In the genomic region with DNA sequence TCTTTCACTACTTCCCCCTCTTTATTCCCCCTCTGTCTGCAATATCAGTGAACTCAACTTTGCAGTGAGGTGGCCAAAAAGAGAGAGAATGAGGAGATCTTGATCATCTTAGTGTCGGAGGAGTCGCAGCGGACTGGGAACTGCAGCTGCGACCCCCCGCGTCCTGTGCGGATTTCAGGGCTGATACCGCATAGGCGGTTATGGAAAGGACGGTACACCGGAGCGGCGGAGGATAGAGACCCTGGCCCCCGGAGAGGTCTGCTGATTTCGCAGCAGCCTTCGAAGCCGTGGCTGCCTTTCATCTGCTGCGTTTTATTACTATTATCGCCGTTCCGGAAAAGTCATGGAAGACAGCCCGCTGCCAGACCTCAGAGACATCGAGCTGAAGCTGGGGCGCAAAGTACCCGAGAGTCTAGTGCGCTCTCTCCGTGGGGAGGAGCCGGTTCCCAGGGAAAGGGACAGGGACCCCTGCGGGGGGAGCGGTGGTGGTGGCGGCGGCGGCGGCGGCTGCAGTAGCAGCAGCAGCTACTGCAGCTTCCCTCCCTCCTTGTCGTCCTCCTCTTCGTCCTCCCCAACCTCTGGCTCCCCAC, we compare ENCODE assay signal across 8 cellular contexts. TPM values are rescaled to one million over a fixed set of nuclear protein-coding genes. Genes with fewer than 3 reads are reported as not detected.
DNase-seq lines count a peak whose midpoint lies in the region; ATAC-seq and TF ChIP-seq lines count a peak whose summit lies in the region.

No MANE protein-coding gene starts in this region.

- peaks cover 15 to 25% (median 22%) of the 10 kb centered on the region in 5 donors for H3K27me3 Mint-ChIP-seq in naive thymus-derived CD8-positive, alpha-beta T cell

- no peak for DNase-seq in GM06990 (ENCODE audit: extremely low read depth, insufficient read length)
- DNase-seq in HT1080 (ENCODE audit: low read depth), result peak; percentile 10
- DNase-seq in astrocyte of the spinal cord (ENCODE audit: low read depth, low spot score), result peak; percentile 20
- peak; percentile 55 for DNase-seq in inferior parietal cortex (ENCODE audit: extremely low spot score)
- DNase-seq in stomach, result no peak
- no peak for DNase-seq in naive thymus-derived CD8-positive, alpha-beta T cell

- H3K4me3 Mint-ChIP-seq in naive thymus-derived CD8-positive, alpha-beta T cell, result peak overlapping the region in 4 of 10 donors; percentile 12 to 57 (median 36)

- H3K4me3 ChIP-seq in GM06990 (replicated peaks; ENCODE audit: low read depth, low read length), result peak overlapping the region; percentile 54
- peak overlapping the region; percentile 85 for H3K4me3 ChIP-seq in astrocyte of the spinal cord (ENCODE audit: low read depth, low read length)
- H3K4me3 ChIP-seq in stomach, result peak overlapping the region; percentile 57 to 81 (median 78)

- peaks cover 0 to 39% (median 13%) of the 10 kb centered on the region in 4 donors for H3K4me1 ChIP-seq in stomach

- POLR2A ChIA-PET in naive thymus-derived CD8-positive, alpha-beta T cell (lab: Charles Lee), result no interaction called here

- peaks cover 0 to 7% (median 0%) of the 10 kb centered on the region in 3 donors for H3K36me3 Mint-ChIP-seq in naive thymus-derived CD8-positive, alpha-beta T cell

- H3K27ac ChIP-seq in stomach, result peak overlapping the region; percentile 87 to 94 (median 89)

- H3K36me3 ChIP-seq in GM06990 (ENCODE audit: control insufficient read depth, insufficient read depth, low read length), result no peaks in the 10 kb centered on the region
- H3K36me3 ChIP-seq in stomach, result no peaks in the 10 kb centered on the region

- H3K9me3 Mint-ChIP-seq in naive thymus-derived CD8-positive, alpha-beta T cell, result peaks cover 0 to 11% (median 3%) of the 10 kb centered on the region in 9 donors

- in situ Hi-C loops in astrocyte of the spinal cord (cut with HindIII; ENCODE audit: low sequenced_read_pairs), result no loop called here

- 1 to 2% (median 1%) methylated on average over 28 to 37 of the region's 37 CpGs for whole genome bisulfite sequencing in stomach, 5 donors

- H3K27me3 ChIP-seq in GM06990 (replicated peaks; ENCODE audit: control insufficient read depth, insufficient read depth, low read length), result no peaks in the 10 kb centered on the region; the same call in 1 of the 2 replicates
- no peaks in the 10 kb centered on the region for H3K27me3 ChIP-seq in stomach

- TF ChIP-seq CTCF in GM06990 (IDR thresholded peaks at IDR 0.05; ENCODE audit: insufficient read depth, low read length, poor library complexity, severe bottlenecking), result no peak
- TF ChIP-seq CTCF in astrocyte of the spinal cord (IDR thresholded peaks at IDR 0.05; ENCODE audit: low read depth, low read length), result no peak
- TF ChIP-seq CTCF in stomach (IDR thresholded peaks at IDR 0.05), result no peak

- no peaks in the 10 kb centered on the region for H3K9me3 ChIP-seq in stomach

- intact Hi-C loops in stomach (cut with DNase I; ENCODE audit: low total_unique reads), result no loop called here

- H3K27ac Mint-ChIP-seq in naive thymus-derived CD8-positive, alpha-beta T cell, result no peak overlapping the region

- no peak for TF ChIP-seq POLR2A in stomach (IDR thresholded peaks at IDR 0.05)

- TF ChIP-seq EP300 in stomach (IDR thresholded peaks at IDR 0.05), result no peak

- peaks cover 0 to 13% (median 12%) of the 10 kb centered on the region in 4 donors for H3K4me1 Mint-ChIP-seq in naive thymus-derived CD8-positive, alpha-beta T cell

- ATAC-seq in HG03039 (IDR thresholded peaks at IDR 0.05; ENCODE audit: unreplicated experiment) (no peak), HG03095 (IDR thresholded peaks at IDR 0.05; ENCODE audit: unreplicated experiment) (no peak)
- ATAC-seq in naive thymus-derived CD8-positive, alpha-beta T cell, result no peak

RNA-seq across cellular contexts. Expression of gene LURAP1L, which starts 0.6 kb away (rescaled TPM):
- 10.0 and 13.5 TPM in 2 replicates for total RNA-seq in HT1080 (2014; rRNA removed; shearing (Covaris generic))
- 19.6 and 21.7 TPM in 2 replicates for polyA plus RNA-seq in HT1080 (2015; cell fraction: cytosol; rRNA removed)
- 15.0 and 20.1 TPM in 2 replicates for polyA plus RNA-seq in HT1080 (2015; cell fraction: nucleus; rRNA removed)
- 10 to 100 TPM; 19.3 to 32.2 (median 28.1) TPM for total RNA-seq in stomach
- 10 to 100 TPM in 2 of 3 donors, 1 to 10 TPM in 1; 6.7 to 11.9 (median 11.8) TPM for polyA plus RNA-seq in stomach
- total RNA-seq in naive thymus-derived CD8-positive, alpha-beta T cell, result not detected
- polyA plus RNA-seq in naive thymus-derived CD8-positive, alpha-beta T cell, result not detected

Comparison
In these comparisons a context has a peak if more than half of its experiments do, and no peak if none do; other contexts are left out.
1. DNase-seq: peak in HT1080 (single experiment), astrocyte of the spinal cord (single experiment) and inferior parietal cortex (single experiment); none in GM06990 (single experiment), stomach (single experiment) and naive thymus-derived CD8-positive, alpha-beta T cell (0 of 10).
2. RNA of gene LURAP1L, which starts 0.6 kb away (total RNA-seq): 19.3 to 32.2 TPM in stomach and 10.0 to 13.5 TPM in HT1080; not detected in naive thymus-derived CD8-positive, alpha-beta T cell; every median in the first group is over 10 times any median in the second.
3. Peak in every context shown above with its lines, with median percentiles within 50 percentile points of each other: H3K4me3 ChIP-seq.